ENCODE assay signal across 17 cellular contexts in the genomic region with DNA sequence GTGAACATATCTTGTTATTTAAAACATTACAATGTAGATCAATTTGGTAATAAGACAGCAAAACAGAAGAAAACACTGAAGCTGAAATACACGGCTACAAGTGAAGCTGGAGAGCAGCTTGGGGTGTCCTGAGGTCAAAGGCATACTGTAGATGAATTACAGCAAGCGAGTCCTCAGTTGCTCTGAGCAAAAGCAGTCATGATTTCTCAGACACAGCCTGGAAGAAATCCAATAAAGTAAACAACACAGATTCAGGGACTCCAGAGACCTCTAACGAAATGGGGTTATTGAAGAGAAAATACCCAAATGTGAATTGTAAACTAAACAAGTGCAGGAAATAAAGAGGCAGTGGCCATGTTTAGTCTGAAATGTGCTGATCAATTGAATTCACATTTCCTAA.
DNase-seq lines count a peak whose midpoint lies in the region; ATAC-seq and TF ChIP-seq lines count a peak whose summit lies in the region.
"Had no signal": no experiment of that assay in that cellular context is flagged by ENCODE, and none has a peak within 500 bp of the region (broad histone marks: within the 10 kb centered on the region; RNA-seq: fewer than 3 reads in every experiment).

No MANE protein-coding gene starts in this region.

- H3K36me3 ChIP-seq in BLaER1 treated with 17β-estradiol and CSF1 and Interleukin-3, amounts not matched to agents 10 nM and 100 nM = no peaks in the 10 kb centered on the region
- H3K36me3 ChIP-seq in psoas muscle (ENCODE audit: insufficient read depth in 1 of 2, low read depth in 1 of 2) = no peaks in the 10 kb centered on the region
- no peaks in the 10 kb centered on the region for H3K36me3 ChIP-seq in brain microvascular endothelial cell (replicated peaks)
- no peaks in the 10 kb centered on the region for H3K36me3 ChIP-seq in SJCRH30

- no peak overlapping the region for H3K9ac ChIP-seq in BLaER1 treated with 17β-estradiol and CSF1 and Interleukin-3, amounts not matched to agents 10 nM and 100 nM

- no peaks in the 10 kb centered on the region for H3K9me3 ChIP-seq in BLaER1 treated with 17β-estradiol and CSF1 and Interleukin-3, amounts not matched to agents 10 nM and 100 nM (replicated peaks in 1 of 11)
- no peaks in the 10 kb centered on the region for H3K9me3 ChIP-seq in psoas muscle
- 0 out of 2 replicates have a peak, but pooled peaks cover 5% of the 10 kb centered on the region for H3K9me3 ChIP-seq in SJCRH30 (replicated peaks)

- in situ Hi-C loops in brain microvascular endothelial cell (cut with HindIII; ENCODE audit: low pct_ligation_motif_present, low sequenced_read_pairs) = no loop called here

- ATAC-seq in Right ventricle myocardium superior (ENCODE audit: poor library complexity) (peak; percentile 53), psoas muscle (peak in 1 of 4 donors; percentile 42)
- ATAC-seq: K562; natural killer cell treated with Interleukin-12 subunit alpha and Interleukin-12 subunit beta and Interleukin-15 and Interleukin-18, amount 100 ng/mL, for 72 hours; Panc1 had no signal

- intact Hi-C loops in Right ventricle myocardium superior (cut with DNase I) (no loop called here), psoas muscle (cut with DNase I) (no loop called here)

- TF ChIP-seq CTCF in psoas muscle (IDR thresholded peaks at IDR 0.05) = no peak
- no peak for TF ChIP-seq CTCF in brain microvascular endothelial cell (IDR thresholded peaks at IDR 0.05; ENCODE audit: low read depth, low read length, missing control alignments)

- 49 to 51% (median 50%) methylated on average over 3 of the region's 3 CpGs for WGBS in adipose tissue, 3 donors
- 58 to 73% (median 64%) methylated on average over 3 of the region's 3 CpGs for WGBS in psoas muscle, 3 donors

- peaks cover 15 to 20% (median 18%) of the 10 kb centered on the region in 10 experiments for H3K4me1 ChIP-seq in BLaER1 treated with 17β-estradiol and CSF1 and Interleukin-3, amounts not matched to agents 10 nM and 100 nM
- peaks cover 18% of the 10 kb centered on the region for H3K4me1 ChIP-seq in psoas muscle
- H3K4me1 ChIP-seq in SJCRH30 = peaks cover 42% of the 10 kb centered on the region

- H3K27me3 ChIP-seq in BLaER1 treated with 17β-estradiol and CSF1 and Interleukin-3, amounts not matched to agents 10 nM and 100 nM = no peaks in the 10 kb centered on the region
- H3K27me3 ChIP-seq in psoas muscle (ENCODE audit: insufficient read depth in 3 of 3, low read length in 2 of 3) (no peaks in the 10 kb centered on the region), brain microvascular endothelial cell (replicated peaks) (no peaks in the 10 kb centered on the region), SJCRH30 (no peaks in the 10 kb centered on the region)

- H3K4me2 ChIP-seq in BLaER1 treated with 17β-estradiol and CSF1 and Interleukin-3, amounts not matched to agents 10 nM and 100 nM = peak overlapping the region in 10 of 11 experiments; percentile 51 to 81 (median 64); a peak in 18 of 22 replicates

- no peak overlapping the region for H3K4me3 ChIP-seq in BLaER1 treated with 17β-estradiol and CSF1 and Interleukin-3, amounts not matched to agents 10 nM and 100 nM
- H3K4me3 ChIP-seq in psoas muscle = no peak overlapping the region
- no peak overlapping the region for H3K4me3 ChIP-seq in brain microvascular endothelial cell (ENCODE audit: low read depth, low read length)
- H3K4me3 ChIP-seq in SJCRH30 = no peak overlapping the region
- H3K4me3 ChIP-seq: K562 had no signal

- H3K27ac ChIP-seq in BLaER1 treated with 17β-estradiol and CSF1 and Interleukin-3, amounts not matched to agents 10 nM and 100 nM = peak overlapping the region in 1 of 11 experiments; percentile 15; a peak in 1 of 22 replicates
- H3K27ac ChIP-seq in adipose tissue (ENCODE audit: low read depth, low read length) (peak overlapping the region; percentile 64), psoas muscle (peak overlapping the region; percentile 1), brain microvascular endothelial cell (no peak overlapping the region), SJCRH30 (no peak overlapping the region)

- DNase-seq in Right ventricle myocardium superior (no peak), psoas muscle (no peak), brain microvascular endothelial cell (no peak), NCI-H226 (no peak), SJCRH30 (no peak), iPS-NIHi11 (ENCODE audit: low spot score) (no peak)
- DNase-seq: activated CD4-positive, alpha-beta T cell treated with anti-CD3 and anti-CD28 coated beads, Interleukin-2, amount 10 ng/mL, durations not matched to agents 24 days and 14 days; effector memory CD4-positive, alpha-beta T cell; GOT3; left cardiac atrium; NCI-H510A; stimulated activated CD4-positive, alpha-beta T cell treated with anti-CD3 and anti-CD28 coated beads, Interleukin-12 subunit alpha, Interleukin-12 subunit beta, amount 100 ng/mL, for 4 hours had no signal

- no peaks in the 10 kb centered on the region for H4K20me1 ChIP-seq in BLaER1 treated with 17β-estradiol and CSF1 and Interleukin-3, amounts not matched to agents 10 nM and 100 nM

Comparison
In these comparisons a context has a peak if more than half of its experiments do, and no peak if none do; other contexts are left out.
1. H3K27ac ChIP-seq: peak in adipose tissue (single experiment) and psoas muscle (single experiment); none in brain microvascular endothelial cell (single experiment) and SJCRH30 (single experiment).